ENCODE assay signal across 18 cellular contexts in genomic region chr6:13434777-13435176, GRCh38.
"Had no signal": no experiment of that assay in that cellular context is flagged by ENCODE, and none has a peak within 500 bp of the region (broad histone marks: within the 10 kb centered on the region; RNA-seq: fewer than 3 reads in every experiment).

No MANE protein-coding gene starts in this region.

- DNase-seq: activated naive CD4-positive, alpha-beta T cell treated with anti-CD3 and anti-CD28 coated beads, Interleukin-2, amount 10 ng/mL, durations not matched to agents 7 days and 5 days; amniotic stem cell; cerebellar nuclear complex; dermis blood vessel endothelial cell; foreskin keratinocyte; islet precursor cell; left lung; mesenchymal stem cell; pancreas; stimulated activated CD4-positive, alpha-beta T cell treated with anti-CD3 and anti-CD28 coated beads, Interleukin-15, amount 100 ng/mL, for 24 hours; stimulated activated CD4-positive, alpha-beta T cell treated with anti-CD3 and anti-CD28 coated beads, Interleukin-4, amount 100 ng/mL, for 24 hours; stomach had no signal

- H3K27ac ChIP-seq: foreskin keratinocyte, thoracic aorta had no signal

- H3K4me3 Mint-ChIP-seq: activated naive CD4-positive, alpha-beta T cell treated with anti-CD3 and anti-CD28 coated beads, Interleukin-2, amount 10 ng/mL, durations not matched to agents 7 days and 5 days; brain; neural crest cell had no signal

- H3K27ac Mint-ChIP-seq: activated T-helper 2 cell treated with anti-CD3 and anti-CD28 coated beads, Interferon-gamma antibody, Interleukin-2, Interleukin-4, amounts not matched to agents 10 μg/mL and 5 μg/mL and 100 μg/mL, durations not matched to agents 14 hours and 24 hours and 36 hours; brain had no signal

- H3K4me3 ChIP-seq: left lung, pancreas, stomach, thoracic aorta had no signal

- ATAC-seq: activated CD4-positive, CD25-positive, alpha-beta regulatory T cell treated with anti-CD3 and anti-CD28 coated beads, Interleukin-2, amount 50 U/mL, for 24 hours; esophagus mucosa; foreskin keratinocyte; left lung; pancreas had no signal

- H3K27me3 Mint-ChIP-seq: brain had no signal
